ENCODE assay signal across 9 cellular contexts in the genomic region with DNA sequence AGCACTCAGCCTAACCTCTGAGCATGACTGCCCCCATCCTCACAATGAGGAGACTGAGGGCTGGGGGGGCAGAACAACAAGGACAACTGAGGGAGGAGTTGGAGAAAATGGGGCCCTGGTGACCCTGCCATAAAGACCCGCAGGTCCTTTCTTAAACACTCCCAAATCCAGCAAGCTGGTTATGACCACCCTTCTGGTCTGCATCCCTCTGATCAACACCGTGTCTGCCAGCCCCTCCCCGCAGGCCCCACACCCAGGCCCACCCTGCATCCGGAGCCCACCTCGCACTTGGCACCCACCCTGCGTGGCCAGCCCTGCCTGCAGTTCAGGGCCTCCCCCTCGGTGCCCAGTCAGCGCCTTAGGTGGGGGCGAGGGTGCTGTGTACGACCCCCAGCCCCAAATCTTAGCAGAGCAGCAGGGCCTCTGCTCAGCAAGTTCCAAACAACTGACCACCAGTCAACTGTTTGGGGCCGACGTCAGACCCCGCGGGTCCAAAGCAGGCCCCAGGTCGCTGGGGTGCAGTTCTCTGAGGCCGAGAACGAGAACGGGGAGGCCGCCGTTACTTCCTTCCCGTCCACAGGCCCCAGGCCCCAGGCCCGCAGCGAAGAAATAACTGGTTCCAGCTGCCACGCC. TPM values are rescaled to one million over a fixed set of nuclear protein-coding genes. Genes with fewer than 3 reads are reported as not detected.
DNase-seq lines count a peak whose midpoint lies in the region; ATAC-seq and TF ChIP-seq lines count a peak whose summit lies in the region.
"Had no signal": no experiment of that assay in that cellular context is flagged by ENCODE, and none has a peak within 500 bp of the region (broad histone marks: within the 10 kb centered on the region; RNA-seq: fewer than 3 reads in every experiment).

No MANE protein-coding gene starts in this region.

- H3K9me3 ChIP-seq in ascending aorta = no peaks in the 10 kb centered on the region
- H3K9me3 ChIP-seq in liver (ENCODE audit: control insufficient read depth in 4 of 4, low read length in 3 of 4) = no peaks in the 10 kb centered on the region
- no peaks in the 10 kb centered on the region for H3K9me3 ChIP-seq in upper lobe of right lung

- H3K4me1 ChIP-seq in ascending aorta = peaks cover 38 to 53% of the 10 kb centered on the region in 2 donors
- H3K4me1 ChIP-seq in liver (ENCODE audit: control insufficient read depth in 4 of 4, insufficient read depth in 4 of 4, low read length in 3 of 4) = peaks cover 13 to 50% (median 29%) of the 10 kb centered on the region in 4 donors
- H3K4me1 ChIP-seq in upper lobe of right lung = peaks cover 60% of the 10 kb centered on the region

- intact Hi-C loops in ascending aorta (cut with DNase I) = loop anchor here (5.0 to 10.0 kb wide), 9 partner anchors 191 to 1902 kb away; a partner anchor contains a TSS
- intact Hi-C loops in upper lobe of right lung (cut with DNase I) = no loop called here

- TF ChIP-seq RAD21 in liver (IDR thresholded peaks at IDR 0.05) = no peak

- TF ChIP-seq CTCF in GM10266 (IDR thresholded peaks at IDR 0.05; ENCODE audit: control insufficient read depth, insufficient read depth, low read depth, missing control alignments) (no peak), ascending aorta (IDR thresholded peaks at IDR 0.05) (no peak), liver (IDR thresholded peaks at IDR 0.05; ENCODE audit: low read depth, low read length, missing input control) (no peak), upper lobe of right lung (IDR thresholded peaks at IDR 0.05) (no peak)

- H3K27ac ChIP-seq in ascending aorta (peak overlapping the region; percentile 92 to 96), liver (ENCODE audit: low read depth in 1 of 2, low read length in 2 of 2) (peak overlapping the region; percentile 73 to 79), upper lobe of right lung (peak overlapping the region; percentile 95)

- 23% methylated on average over 24 of the region's 24 CpGs for WGBS in liver

- H3K36me3 ChIP-seq in ascending aorta (no peaks in the 10 kb centered on the region), liver (ENCODE audit: control insufficient read depth in 4 of 4, insufficient read depth in 3 of 4, low read depth in 1 of 4, low read length in 3 of 4) (no peaks in the 10 kb centered on the region), upper lobe of right lung (no peaks in the 10 kb centered on the region)

- DNase-seq in GM10266 (ENCODE audit: extremely low spot score) (peak; percentile 72), ascending aorta (ENCODE audit: low spot score in 2 of 2) (no peak), upper lobe of right lung (no peak), KG1 (lab: John Stamatoyannopoulos, UW) (no peak)
- no peak for DNase-seq in central memory CD4-positive, alpha-beta T cell

- peak overlapping the region in 1 of 2 donors; percentile 4 for H3K9ac ChIP-seq in liver (ENCODE audit: low read depth in 1 of 2, low read length in 2 of 2)

- ATAC-seq in HG02973 (IDR thresholded peaks at IDR 0.05; ENCODE audit: unreplicated experiment) (peak; percentile 17), upper lobe of right lung (no peak), GM21381 (IDR thresholded peaks at IDR 0.05; ENCODE audit: unreplicated experiment) (no peak)

- H3K27me3 ChIP-seq in ascending aorta (no peaks in the 10 kb centered on the region), liver (ENCODE audit: control insufficient read depth in 4 of 4, insufficient read depth in 4 of 4, low read length in 3 of 4) (no peaks in the 10 kb centered on the region), upper lobe of right lung (no peaks in the 10 kb centered on the region)

- H3K4me3 ChIP-seq in ascending aorta (peak overlapping the region; percentile 90 to 91), liver (ENCODE audit: low read depth in 1 of 3, low read length in 3 of 3) (peak overlapping the region; percentile 50 to 75 (median 71)), upper lobe of right lung (peak overlapping the region; percentile 75)

TF ChIP-seq in liver, 16 proteins besides CTCF, POLR2A, EP300 and RAD21:
- TF ChIP-seq, protein P1, sequence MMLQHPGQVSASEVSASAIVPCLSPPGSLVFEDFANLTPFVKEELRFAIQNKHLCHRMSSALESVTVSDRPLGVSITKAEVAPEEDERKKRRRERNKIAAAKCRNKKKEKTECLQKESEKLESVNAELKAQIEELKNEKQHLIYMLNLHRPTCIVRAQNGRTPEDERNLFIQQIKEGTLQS (IDR thresholded peaks at IDR 0.05) = no peak
- TF ChIP-seq FOXA2 (IDR thresholded peaks at IDR 0.05) (no peak), TAF1 (conservative IDR thresholded peaks at IDR 0.05) (no peak), HNF4G (IDR thresholded peaks at IDR 0.05) (no peak), JUND (IDR thresholded peaks at IDR 0.05) (no peak), RXRA (IDR thresholded peaks at IDR 0.05) (no peak), EGR1 (IDR thresholded peaks at IDR 0.05; ENCODE audit: low read depth in 2 of 2) (no peak), SP1 (IDR thresholded peaks at IDR 0.05) (no peak), NR2F2 (IDR thresholded peaks at IDR 0.05) (no peak), FOXA1 (IDR thresholded peaks at IDR 0.05) (no peak), HNF4A (conservative IDR thresholded peaks at IDR 0.05) (no peak), GABPA (IDR thresholded peaks at IDR 0.05 in 1 of 2, conservative IDR thresholded peaks at IDR 0.05 in 1 of 2) (no peak)
- TF ChIP-seq, protein P2, sequence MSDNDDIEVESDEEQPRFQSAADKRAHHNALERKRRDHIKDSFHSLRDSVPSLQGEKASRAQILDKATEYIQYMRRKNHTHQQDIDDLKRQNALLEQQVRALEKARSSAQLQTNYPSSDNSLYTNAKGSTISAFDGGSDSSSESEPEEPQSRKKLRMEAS (IDR thresholded peaks at IDR 0.05) = no peak
- TF ChIP-seq, protein P3, sequence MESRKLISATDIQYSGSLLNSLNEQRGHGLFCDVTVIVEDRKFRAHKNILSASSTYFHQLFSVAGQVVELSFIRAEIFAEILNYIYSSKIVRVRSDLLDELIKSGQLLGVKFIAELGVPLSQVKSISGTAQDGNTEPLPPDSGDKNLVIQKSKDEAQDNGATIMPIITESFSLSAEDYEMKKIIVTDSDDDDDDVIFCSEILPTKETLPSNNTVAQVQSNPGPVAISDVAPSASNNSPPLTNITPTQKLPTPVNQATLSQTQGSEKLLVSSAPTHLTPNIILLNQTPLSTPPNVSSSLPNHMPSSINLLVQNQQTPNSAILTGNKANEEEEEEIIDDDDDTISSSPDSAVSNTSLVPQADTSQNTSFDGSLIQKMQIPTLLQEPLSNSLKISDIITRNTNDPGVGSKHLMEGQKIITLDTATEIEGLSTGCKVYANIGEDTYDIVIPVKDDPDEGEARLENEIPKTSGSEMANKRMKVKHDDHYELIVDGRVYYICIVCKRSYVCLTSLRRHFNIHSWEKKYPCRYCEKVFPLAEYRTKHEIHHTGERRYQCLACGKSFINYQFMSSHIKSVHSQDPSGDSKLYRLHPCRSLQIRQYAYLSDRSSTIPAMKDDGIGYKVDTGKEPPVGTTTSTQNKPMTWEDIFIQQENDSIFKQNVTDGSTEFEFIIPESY (IDR thresholded peaks at IDR 0.05) = no peak

RNA-seq across cellular contexts. Expression of a gene that starts 1.2 kb away (rescaled TPM):
- total RNA-seq in ascending aorta (19.5 TPM), liver (10 to 100 TPM; 37.2 to 87.5 TPM), upper lobe of right lung (37.2 TPM)
- 1 to 10 TPM; 5.3 to 7.1 TPM for polyA plus RNA-seq in liver

RNA-seq across cellular contexts. Expression of a gene that starts 25.2 kb away (rescaled TPM):
- total RNA-seq in ascending aorta = not detected
- under 1 TPM in 1 of 2 donors, not detected in 1; 0.08 TPM for total RNA-seq in liver
- polyA plus RNA-seq in liver = under 1 TPM in 1 of 2 donors, not detected in 1; 0.03 TPM
- total RNA-seq in upper lobe of right lung = not detected
- total RNA-seq: NCI-H460 had no signal
